In the genomic region with DNA sequence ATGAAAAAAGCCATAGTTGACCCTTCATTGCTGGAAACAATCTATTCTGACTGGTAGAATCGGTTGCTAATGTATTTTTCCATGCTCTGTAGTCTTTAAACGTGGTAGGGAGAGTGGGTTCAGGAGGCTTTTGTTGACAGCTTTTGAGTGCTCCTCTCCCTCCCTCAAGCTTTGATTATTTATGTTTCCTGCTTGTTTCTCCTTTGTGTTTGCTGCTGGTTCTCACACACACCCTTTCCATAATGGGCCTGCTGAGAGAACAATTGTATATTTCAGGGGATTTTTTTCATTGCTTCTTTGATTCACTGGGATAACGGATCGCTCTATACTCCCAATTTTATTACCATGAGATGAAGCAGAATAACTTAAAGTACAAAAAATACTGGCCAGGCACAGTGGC, we compare ENCODE assay signal across 14 cellular contexts.
DNase-seq lines count a peak whose midpoint lies in the region; ATAC-seq and TF ChIP-seq lines count a peak whose summit lies in the region.
"Had no signal": no experiment of that assay in that cellular context is flagged by ENCODE, and none has a peak within 500 bp of the region (broad histone marks: within the 10 kb centered on the region; RNA-seq: fewer than 3 reads in every experiment).

No MANE protein-coding gene starts in this region.

- intact Hi-C loops in activated CD4-positive, alpha-beta T cell treated with anti-CD3 and anti-CD28 coated beads for 36 hours (cut with DNase I, micrococcal nuclease): no loop called here

- no peaks in the 10 kb centered on the region for H4K20me1 ChIP-seq in KMS-11 (ENCODE audit: insufficient read depth)

- no peak for DNase-seq in activated CD4-positive, alpha-beta T cell treated with anti-CD3 and anti-CD28 coated beads for 36 hours
- no peak for DNase-seq in activated CD4-positive, alpha-beta T cell treated with anti-CD3 and anti-CD28 coated beads, Interleukin-2, amount 50 U/mL, for 4 hours
- DNase-seq in activated naive CD8-positive, alpha-beta T cell treated with anti-CD3 and anti-CD28 coated beads, Interleukin-2, amount 10 ng/mL, durations not matched to agents 7 days and 5 days: no peak
- no peak for DNase-seq in neural crest cell (ENCODE audit: low read depth, low spot score)
- DNase-seq in NCI-H774 (lab: John Stamatoyannopoulos, UW): no peak
- no peak for DNase-seq in chondrocyte (ENCODE audit: low spot score)
- DNase-seq: central memory CD4-positive, alpha-beta T cell; foreskin melanocyte; NCI-H2029 had no signal

- H3K27me3 Mint-ChIP-seq in activated CD4-positive, alpha-beta T cell treated with anti-CD3 and anti-CD28 coated beads for 36 hours: no peaks in the 10 kb centered on the region
- H3K27me3 Mint-ChIP-seq in activated naive CD8-positive, alpha-beta T cell treated with anti-CD3 and anti-CD28 coated beads, Interleukin-2, amount 10 ng/mL, durations not matched to agents 7 days and 5 days: no peaks in the 10 kb centered on the region
- H3K27me3 Mint-ChIP-seq in neural crest cell (ENCODE audit: low read depth) (no peaks in the 10 kb centered on the region), chondrocyte (ENCODE audit: low read depth) (no peaks in the 10 kb centered on the region)

- no peaks in the 10 kb centered on the region for H3K9me3 Mint-ChIP-seq in activated CD4-positive, alpha-beta T cell treated with anti-CD3 and anti-CD28 coated beads for 36 hours (ENCODE audit: low read depth)
- H3K9me3 Mint-ChIP-seq in activated naive CD8-positive, alpha-beta T cell treated with anti-CD3 and anti-CD28 coated beads, Interleukin-2, amount 10 ng/mL, durations not matched to agents 7 days and 5 days: no peaks in the 10 kb centered on the region
- H3K9me3 Mint-ChIP-seq in neural crest cell (no peaks in the 10 kb centered on the region), chondrocyte (ENCODE audit: low read depth) (no peaks in the 10 kb centered on the region)

- H3K4me2 ChIP-seq in KMS-11: peak overlapping the region; percentile 4; the same call in 1 of the 2 replicates
- H3K4me2 ChIP-seq: A549 had no signal

- H2AFZ ChIP-seq in KMS-11 (ENCODE audit: low read depth): no peak overlapping the region

- TF ChIP-seq CTCF in KMS-11 (conservative IDR thresholded peaks at IDR 0.05; ENCODE audit: low read depth, low read length): no peak
- TF ChIP-seq CTCF in neural crest cell (conservative IDR thresholded peaks at IDR 0.05): no peak
- TF ChIP-seq CTCF in chondrocyte (IDR thresholded peaks at IDR 0.05): no peak

- H3K4me3 ChIP-seq in KMS-11 (IDR thresholded peaks at IDR 0.05; ENCODE audit: insufficient read depth, low read depth, low read length): no peak overlapping the region
- H3K4me3 ChIP-seq: A549 had no signal

- no peak overlapping the region for H3K4me3 Mint-ChIP-seq in activated CD4-positive, alpha-beta T cell treated with anti-CD3 and anti-CD28 coated beads for 36 hours
- H3K4me3 Mint-ChIP-seq in activated naive CD8-positive, alpha-beta T cell treated with anti-CD3 and anti-CD28 coated beads, Interleukin-2, amount 10 ng/mL, durations not matched to agents 7 days and 5 days: no peak overlapping the region
- H3K4me3 Mint-ChIP-seq in neural crest cell: no peak overlapping the region
- no peak overlapping the region for H3K4me3 Mint-ChIP-seq in chondrocyte (ENCODE audit: unreplicated experiment)

- POLR2A ChIA-PET in activated CD4-positive, alpha-beta T cell treated with anti-CD3 and anti-CD28 coated beads for 36 hours (lab: Charles Lee): interaction anchor here (0.6 to 0.7 kb wide), 2 partner anchors 53 to 58 kb away, joined by 3 read pairs; no protein-coding TSS in a partner anchor
- POLR2A ChIA-PET in activated naive CD8-positive, alpha-beta T cell treated with anti-CD3 and anti-CD28 coated beads, Interleukin-2, amount 10 ng/mL, durations not matched to agents 7 days and 5 days (lab: Charles Lee): interaction anchor here (0.6 kb wide), 1 partner anchor 12 kb away, joined by 3 read pairs; no protein-coding TSS in a partner anchor

- H3K9ac ChIP-seq in KMS-11: no peak overlapping the region

- H3K79me2 ChIP-seq in KMS-11 (ENCODE audit: insufficient read depth, low read depth): no peaks in the 10 kb centered on the region

- H3K27ac Mint-ChIP-seq in activated CD4-positive, alpha-beta T cell treated with anti-CD3 and anti-CD28 coated beads for 36 hours: peak overlapping the region; percentile 90
- peak overlapping the region; percentile 56 for H3K27ac Mint-ChIP-seq in activated naive CD8-positive, alpha-beta T cell treated with anti-CD3 and anti-CD28 coated beads, Interleukin-2, amount 10 ng/mL, durations not matched to agents 7 days and 5 days
- peak overlapping the region; percentile 72 for H3K27ac Mint-ChIP-seq in neural crest cell (ENCODE audit: unreplicated experiment)
- H3K27ac Mint-ChIP-seq in chondrocyte (ENCODE audit: unreplicated experiment): no peak overlapping the region

- H3K4me1 ChIP-seq in KMS-11 (ENCODE audit: low read depth, poor library complexity, severe bottlenecking): peaks cover 65% of the 10 kb centered on the region
- H3K4me1 ChIP-seq: A549 had no signal

- H3K27ac ChIP-seq in KMS-11: peak overlapping the region; percentile 60; the same call in 1 of the 2 replicates
- H3K27ac ChIP-seq: A549 had no signal

- peaks cover 4% of the 10 kb centered on the region; the same call in 1 of the 2 replicates for H3K36me3 ChIP-seq in KMS-11 (ENCODE audit: insufficient read depth)

- peaks cover 48% of the 10 kb centered on the region for H3K4me1 Mint-ChIP-seq in activated CD4-positive, alpha-beta T cell treated with anti-CD3 and anti-CD28 coated beads for 36 hours
- peaks cover 29% of the 10 kb centered on the region for H3K4me1 Mint-ChIP-seq in activated naive CD8-positive, alpha-beta T cell treated with anti-CD3 and anti-CD28 coated beads, Interleukin-2, amount 10 ng/mL, durations not matched to agents 7 days and 5 days
- H3K4me1 Mint-ChIP-seq in neural crest cell (no peaks in the 10 kb centered on the region), chondrocyte (ENCODE audit: low read depth) (peaks cover 5% of the 10 kb centered on the region)

- H3K36me3 Mint-ChIP-seq in activated CD4-positive, alpha-beta T cell treated with anti-CD3 and anti-CD28 coated beads for 36 hours (ENCODE audit: low read depth): peaks cover 81% of the 10 kb centered on the region
- H3K36me3 Mint-ChIP-seq in activated naive CD8-positive, alpha-beta T cell treated with anti-CD3 and anti-CD28 coated beads, Interleukin-2, amount 10 ng/mL, durations not matched to agents 7 days and 5 days: peaks cover 76% of the 10 kb centered on the region
- H3K36me3 Mint-ChIP-seq in neural crest cell (ENCODE audit: low read depth) (peaks cover 27% of the 10 kb centered on the region), chondrocyte (ENCODE audit: low read depth) (peaks cover 33% of the 10 kb centered on the region)

- no peaks in the 10 kb centered on the region for H3K27me3 ChIP-seq in KMS-11 (ENCODE audit: insufficient read depth, low read depth)

- no peak for ATAC-seq in activated CD4-positive, alpha-beta T cell treated with anti-CD3 and anti-CD28 coated beads for 36 hours
- no peak for ATAC-seq in activated naive CD8-positive, alpha-beta T cell treated with anti-CD3 and anti-CD28 coated beads, Interleukin-2, amount 10 ng/mL, durations not matched to agents 7 days and 5 days (ENCODE audit: low read depth)
- no peak for ATAC-seq in GM19328 (IDR thresholded peaks at IDR 0.05; ENCODE audit: unreplicated experiment)
- ATAC-seq: A549, HepG2, left lobe of liver had no signal

- CTCF ChIA-PET in activated CD4-positive, alpha-beta T cell treated with anti-CD3 and anti-CD28 coated beads for 36 hours (lab: Charles Lee): interaction anchor here (1.1 kb wide), 1 partner anchor 90 kb away, joined by 3 read pairs; no protein-coding TSS in a partner anchor
